ENCODE assay signal across 21 cellular contexts in the genomic region with DNA sequence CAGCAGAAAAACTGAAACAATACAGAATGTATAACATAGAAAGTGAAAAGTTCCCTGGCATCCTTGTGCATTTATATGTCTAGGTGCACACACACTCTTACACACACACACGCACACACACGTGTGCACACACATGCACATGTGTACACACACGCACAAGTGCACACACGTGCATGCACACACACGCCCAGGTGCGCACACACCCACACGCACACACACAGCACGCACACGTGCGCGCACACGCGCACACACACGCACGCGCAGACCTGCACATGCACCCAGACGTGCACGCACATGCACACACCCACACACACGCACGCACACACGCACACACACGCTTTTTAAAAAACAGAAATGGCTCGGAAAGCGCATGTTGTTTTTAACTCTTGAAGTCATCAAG.
A peak's percentile ranks its signal among the peaks of the same experiment; 100 is the strongest.
DNase-seq lines count a peak whose midpoint lies in the region; ATAC-seq, FAIRE-seq and TF ChIP-seq lines count a peak whose summit lies in the region.
"Had no signal": no experiment of that assay in that cellular context is flagged by ENCODE, and none has a peak within 500 bp of the region (broad histone marks: within the 10 kb centered on the region; RNA-seq: fewer than 3 reads in every experiment).

No MANE protein-coding gene starts in this region.

- H3K79me1 ChIP-seq in IMR-90 (ENCODE audit: low read depth in 1 of 2, low read length in 2 of 2) (no peaks in the 10 kb centered on the region), trophoblast cell (ENCODE audit: low read length) (no peaks in the 10 kb centered on the region)

- no peak overlapping the region for H3K18ac ChIP-seq in IMR-90 (ENCODE audit: low read depth, low read length)
- no peak overlapping the region for H3K18ac ChIP-seq in trophoblast cell (ENCODE audit: low read length)

- no peak for ATAC-seq in IMR-90 (ENCODE audit: low read depth)
- ATAC-seq: HCT116 had no signal

- no peak for FAIRE-seq in GM12891 (lab: Jason Lieb, UNC)
- peak; percentile 82 for FAIRE-seq in bronchial epithelial cell (lab: Jason Lieb, UNC)
- FAIRE-seq: A549, GM19239 had no signal

- TF ChIP-seq CTCF in IMR-90 (conservative IDR thresholded peaks at IDR 0.05; ENCODE audit: low read depth, low read length) (no peak), bronchial epithelial cell (IDR thresholded peaks at IDR 0.05; ENCODE audit: insufficient read depth, low read length, severe bottlenecking) (no peak), mammary epithelial cell (conservative IDR thresholded peaks at IDR 0.05 in 1 of 2, IDR thresholded peaks at IDR 0.05 in 1 of 2; ENCODE audit: extremely low read depth in 1 of 2, insufficient read depth in 1 of 2, low read depth in 1 of 2, low read length in 2 of 2) (no peak)

- CTCF ChIA-PET in IMR-90 (lab: Yijun Ruan, JAX) (no interaction called here), mammary epithelial cell (lab: Charles Lee; ENCODE audit: low non-redundant PET) (no interaction called here)

- no peak overlapping the region for H4K12ac ChIP-seq in trophoblast cell (ENCODE audit: low read depth, low read length)

- H3K27ac ChIP-seq in IMR-90 (ENCODE audit: insufficient read depth, low read length) (no peak overlapping the region), trophoblast cell (ENCODE audit: low read depth, low read length) (no peak overlapping the region), Karpas-422 (ENCODE audit: low read length) (no peak overlapping the region), mammary epithelial cell (ENCODE audit: insufficient read depth, low read depth, low read length) (no peak overlapping the region)
- H3K27ac ChIP-seq: A549, GM23248 had no signal

- no TSS peak for BruUV-seq in IMR-90 (replicated peaks; lab: Mats Ljungman, UMichigan)
- no TSS peak for BruUV-seq in mammary epithelial cell (replicated peaks; lab: Mats Ljungman, UMichigan)

- H2BK5ac ChIP-seq in IMR-90 (ENCODE audit: low read depth, low read length, poor library complexity, severe bottlenecking) (no peak overlapping the region), trophoblast cell (ENCODE audit: low read depth, low read length, poor library complexity) (no peak overlapping the region)

- H2BK20ac ChIP-seq in IMR-90 (ENCODE audit: low read depth, low read length): no peak overlapping the region

- no peak overlapping the region for H3K4ac ChIP-seq in IMR-90 (ENCODE audit: low read depth, low read length)
- no peak overlapping the region for H3K4ac ChIP-seq in trophoblast cell (ENCODE audit: low read depth, low read length)

- no peak overlapping the region for H3K23ac ChIP-seq in IMR-90 (ENCODE audit: low read depth, low read length)
- H3K23ac ChIP-seq in trophoblast cell (ENCODE audit: low read length): peak overlapping the region; percentile 73

- in situ Hi-C loops in IMR-90 (cut with MboI; ENCODE audit: low sequenced_read_pairs): loop anchor here (25.0 kb wide), 1 partner anchor 1654 kb away; no protein-coding TSS in a partner anchor
- in situ Hi-C loops in mammary epithelial cell (cut with MboI; ENCODE audit: low sequenced_read_pairs in 2 of 2): loop anchor here in 1 of 2 donors (25.0 kb wide), 1 partner anchor 1654 kb away; no protein-coding TSS in a partner anchor

- H3K4me2 ChIP-seq in IMR-90 (ENCODE audit: low read depth, low read length) (no peak overlapping the region), trophoblast cell (ENCODE audit: low read length) (no peak overlapping the region), Karpas-422 (ENCODE audit: low read depth, low read length, poor library complexity, severe bottlenecking) (no peak overlapping the region), mammary epithelial cell (ENCODE audit: insufficient read depth, low read depth, low read length) (no peak overlapping the region)
- H3K4me2 ChIP-seq: A549 had no signal

- H4K8ac ChIP-seq in IMR-90 (ENCODE audit: low read depth in 2 of 2, low read length in 2 of 2) (no peak overlapping the region), trophoblast cell (ENCODE audit: low read depth, low read length) (no peak overlapping the region)

- H2BK120ac ChIP-seq in IMR-90 (ENCODE audit: low read depth, low read length) (no peak overlapping the region), trophoblast cell (ENCODE audit: insufficient read depth, low read length, poor library complexity) (no peak overlapping the region)

- no peak for TF ChIP-seq RAD21 in IMR-90 (IDR thresholded peaks at IDR 0.05; ENCODE audit: low read length)

- intact Hi-C loops in IMR-90 (cut with micrococcal nuclease): no loop called here
- intact Hi-C loops in mammary epithelial cell (cut with micrococcal nuclease): no loop called here

- H3K4me3 ChIP-seq in IMR-90 (ENCODE audit: insufficient read depth, low read depth, low read length): no peak overlapping the region
- H3K4me3 ChIP-seq in bronchial epithelial cell (ENCODE audit: low read depth, low read length): no peak overlapping the region
- peak overlapping the region; percentile 60 for H3K4me3 ChIP-seq in trophoblast cell (ENCODE audit: low read depth, low read length)
- no peak overlapping the region for H3K4me3 ChIP-seq in Karpas-422 (ENCODE audit: low read length)
- H3K4me3 ChIP-seq in mammary epithelial cell (replicated peaks in 1 of 3; ENCODE audit: insufficient read depth in 1 of 3, low read depth in 2 of 3, low read length in 3 of 3): no peak overlapping the region
- H3K4me3 ChIP-seq: A549, GM23248 had no signal

- POLR2A ChIA-PET in IMR-90 (lab: Charles Lee; ENCODE audit: unreplicated experiment): no interaction called here

- no peaks in the 10 kb centered on the region for H3K4me1 ChIP-seq in IMR-90 (ENCODE audit: control insufficient read depth, insufficient read depth, low read length)
- H3K4me1 ChIP-seq in trophoblast cell (ENCODE audit: control insufficient read depth in 1 of 2, insufficient read depth in 2 of 2, low read length in 2 of 2): peaks cover 2% of the 10 kb centered on the region in 2 experiments
- H3K4me1 ChIP-seq in Karpas-422 (ENCODE audit: low read length): no peaks in the 10 kb centered on the region
- no peaks in the 10 kb centered on the region for H3K4me1 ChIP-seq in mammary epithelial cell (ENCODE audit: insufficient read depth, low read length)
- H3K4me1 ChIP-seq: A549 had no signal

- no peak overlapping the region for H3K56ac ChIP-seq in IMR-90 (ENCODE audit: extremely low read depth, insufficient read depth, low read length)

- no peaks in the 10 kb centered on the region for H3K9me1 ChIP-seq in IMR-90 (ENCODE audit: insufficient read depth, low read length)

- TF ChIP-seq POLR2A in GM12891 (IDR thresholded peaks at IDR 0.05; ENCODE audit: low read depth, low read length): no peak
- no peak for TF ChIP-seq POLR2A in IMR-90 (IDR thresholded peaks at IDR 0.05; ENCODE audit: low read depth, low read length)

- 94% methylated on average over 21 of the region's 24 CpGs; no CpG with 5 or more reads in 1 of the 2 experiments for WGBS in IMR-90 (ENCODE audit: extremely low coverage in 2 of 2, insufficient read length in 1 of 2), 2 experiments
- WGBS in trophoblast cell (ENCODE audit: extremely low coverage, insufficient coverage, insufficient read length): no CpG with 5 or more reads among the region's 24 CpGs
- 93% methylated on average over 24 of the region's 24 CpGs for WGBS in mammary epithelial cell (ENCODE audit: low coverage, missing lambda C conversion rate)

- H3K9me2 ChIP-seq in Karpas-422 (replicated peaks; ENCODE audit: insufficient read depth, low read length): no peaks in the 10 kb centered on the region

- H3K9me3 ChIP-seq in IMR-90 (ENCODE audit: control insufficient read depth, insufficient read depth, low read length) (no peaks in the 10 kb centered on the region), trophoblast cell (ENCODE audit: insufficient read depth, low read depth, low read length) (peaks cover 4% of the 10 kb centered on the region), Karpas-422 (ENCODE audit: low read length) (no peaks in the 10 kb centered on the region), mammary epithelial cell (replicated peaks; ENCODE audit: insufficient read depth, low read length) (no peaks in the 10 kb centered on the region)
- H3K9me3 ChIP-seq: A549 had no signal

- H4K91ac ChIP-seq in IMR-90 (ENCODE audit: insufficient read depth, low read depth, low read length): no peak overlapping the region
- no peak overlapping the region for H4K91ac ChIP-seq in trophoblast cell (ENCODE audit: low read depth, low read length)

- H2AK9ac ChIP-seq in IMR-90 (replicated peaks; ENCODE audit: low read depth, low read length, poor library complexity): peak overlapping the region; percentile 47

- H3K14ac ChIP-seq in IMR-90 (replicated peaks; ENCODE audit: low read depth, low read length): no peak overlapping the region
- H3K14ac ChIP-seq in trophoblast cell (ENCODE audit: low read length): no peak overlapping the region

- no peaks in the 10 kb centered on the region for H4K20me1 ChIP-seq in IMR-90 (ENCODE audit: insufficient read depth, low read length)
- H4K20me1 ChIP-seq in Karpas-422 (ENCODE audit: insufficient read depth, low read depth, low read length): no peaks in the 10 kb centered on the region
- H4K20me1 ChIP-seq in mammary epithelial cell (ENCODE audit: insufficient read depth, low read length): no peaks in the 10 kb centered on the region

- H3K9ac ChIP-seq in IMR-90 (ENCODE audit: low read depth, low read length) (no peak overlapping the region), trophoblast cell (ENCODE audit: low read length) (no peak overlapping the region), Karpas-422 (ENCODE audit: low read length) (no peak overlapping the region), mammary epithelial cell (ENCODE audit: insufficient read depth, low read length) (no peak overlapping the region)
- H3K9ac ChIP-seq: GM23248 had no signal

- H3K36me3 ChIP-seq in IMR-90 (ENCODE audit: control insufficient read depth, insufficient read depth, low read length) (no peaks in the 10 kb centered on the region), bronchial epithelial cell (ENCODE audit: control insufficient read depth, insufficient read depth, low read length) (no peaks in the 10 kb centered on the region), trophoblast cell (ENCODE audit: control insufficient read depth in 1 of 2, insufficient read depth in 2 of 2, low read length in 2 of 2) (no peaks in the 10 kb centered on the region), Karpas-422 (ENCODE audit: insufficient read depth, low read length) (no peaks in the 10 kb centered on the region), mammary epithelial cell (ENCODE audit: insufficient read depth, low read length) (no peaks in the 10 kb centered on the region)

- no peak overlapping the region for H4K5ac ChIP-seq in IMR-90 (ENCODE audit: low read depth, low read length)

- H2BK12ac ChIP-seq in trophoblast cell (ENCODE audit: low read length): no peak overlapping the region

- H2AFZ ChIP-seq in IMR-90 (replicated peaks; ENCODE audit: low read length, poor library complexity) (no peak overlapping the region), trophoblast cell (ENCODE audit: insufficient read depth, low read length, poor library complexity) (no peak overlapping the region), Karpas-422 (ENCODE audit: low read length) (no peak overlapping the region), mammary epithelial cell (ENCODE audit: low read depth, low read length) (no peak overlapping the region)
- H2AFZ ChIP-seq: GM23248 had no signal

- H2AK5ac ChIP-seq in IMR-90 (ENCODE audit: low read depth, low read length): no peak overlapping the region
- no peak overlapping the region for H2AK5ac ChIP-seq in trophoblast cell (ENCODE audit: low read length)

- DNase-seq in GM12891 (ENCODE audit: insufficient read length, low spot score) (no peak), IMR-90 (no peak), bronchial epithelial cell (ENCODE audit: low read depth) (no peak), trophoblast cell (no peak), Karpas-422 (no peak), mammary epithelial cell (no peak), mucosa of gallbladder (ENCODE audit: low spot score) (no peak)
- DNase-seq: 8988T; C1 segment of cervical spinal cord; Calu3; CD4-positive, alpha-beta memory T cell; COR-L47; DMS53; DMS79 treated with DMSO at 0.1 percent for 48 hours; GF-D8; GM23248; H9; HFFc6 had no signal

- dilution Hi-C loops in IMR-90 (cut with HindIII; ENCODE audit: low sequenced_read_pairs, unreplicated experiment): no loop called here
- dilution Hi-C loops in mammary epithelial cell (cut with HindIII; ENCODE audit: low sequenced_read_pairs): no loop called here

- H3K79me2 ChIP-seq in trophoblast cell (ENCODE audit: control insufficient read depth, insufficient read depth, low read length, poor library complexity) (no peaks in the 10 kb centered on the region), Karpas-422 (ENCODE audit: low read length) (no peaks in the 10 kb centered on the region), mammary epithelial cell (ENCODE audit: insufficient read depth, low read length) (no peaks in the 10 kb centered on the region)

- H3K27me3 ChIP-seq in IMR-90 (ENCODE audit: control insufficient read depth, insufficient read depth, low read length) (peaks cover 5% of the 10 kb centered on the region), bronchial epithelial cell (ENCODE audit: control insufficient read depth, insufficient read depth, low read length) (no peaks in the 10 kb centered on the region), trophoblast cell (ENCODE audit: insufficient read depth, low read length) (no peaks in the 10 kb centered on the region), Karpas-422 (ENCODE audit: low read length) (no peaks in the 10 kb centered on the region), mammary epithelial cell (ENCODE audit: insufficient read depth, low read length) (no peaks in the 10 kb centered on the region)

- no peak overlapping the region for H2BK15ac ChIP-seq in IMR-90 (ENCODE audit: low read depth, low read length)
